ENCODE assay signal across 14 cellular contexts in the genomic region with DNA sequence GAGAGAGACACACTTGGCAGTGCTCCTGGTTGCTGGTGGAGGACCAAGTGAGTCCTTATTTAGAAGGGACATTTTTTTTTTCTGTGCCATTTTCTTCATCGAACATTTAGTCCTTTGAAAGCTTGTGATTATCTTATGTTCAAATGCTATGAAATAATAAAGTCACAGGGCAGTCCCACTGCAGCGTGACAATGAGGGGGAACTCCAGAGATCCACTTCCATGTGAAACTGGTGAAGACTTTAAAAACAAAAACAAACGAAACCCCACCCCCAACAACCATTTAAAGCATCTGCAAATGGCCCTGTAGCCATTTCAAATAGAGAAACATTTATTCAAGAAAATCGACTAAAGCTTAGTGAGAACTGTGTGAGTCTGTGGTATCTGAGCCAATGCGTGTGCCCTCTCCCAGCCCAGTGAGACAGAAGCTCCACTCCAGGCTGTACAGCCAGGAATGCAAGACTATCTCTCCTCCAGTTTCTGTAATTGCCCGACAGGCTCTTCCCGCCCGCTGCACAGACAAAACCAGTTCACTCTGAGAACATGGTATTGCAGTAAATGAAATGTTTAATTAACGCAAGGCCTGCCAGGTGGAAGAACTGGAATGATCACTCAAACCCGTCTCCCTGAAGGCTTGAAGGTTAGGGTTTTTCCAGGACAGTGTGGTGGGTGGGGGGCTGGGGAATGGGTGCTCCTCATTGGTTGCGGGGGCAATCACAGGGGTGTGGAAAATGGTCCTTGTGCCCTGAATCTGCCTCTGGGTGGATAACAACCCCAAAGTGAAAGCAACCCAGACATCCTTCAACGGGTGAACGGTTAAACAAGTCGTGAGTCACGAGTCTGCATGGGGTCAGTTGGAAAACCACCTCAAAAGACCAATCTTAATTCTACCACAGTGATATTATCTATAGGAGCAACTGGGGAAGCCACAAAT. TPM values are rescaled to one million over a fixed set of nuclear protein-coding genes. Genes with fewer than 3 reads are reported as not detected.
DNase-seq lines count a peak whose midpoint lies in the region; ATAC-seq, FAIRE-seq and TF ChIP-seq lines count a peak whose summit lies in the region.
"Had no signal": no experiment of that assay in that cellular context is flagged by ENCODE, and none has a peak within 500 bp of the region (broad histone marks: within the 10 kb centered on the region; RNA-seq: fewer than 3 reads in every experiment).

No MANE protein-coding gene starts in this region.

- TF ChIP-seq EP300 in upper lobe of left lung (IDR thresholded peaks at IDR 0.05) = no peak

- no peaks in the 10 kb centered on the region for H4K20me1 ChIP-seq in BLaER1 treated with 17β-estradiol and CSF1 and Interleukin-3, amounts not matched to agents 10 nM and 100 nM
- H4K20me1 ChIP-seq in astrocyte (ENCODE audit: insufficient read depth, low read length) = no peaks in the 10 kb centered on the region

- peak overlapping the region in 9 of 11 experiments; percentile 16 to 49 (median 29); a peak in 12 of 22 replicates for H3K27ac ChIP-seq in BLaER1 treated with 17β-estradiol and CSF1 and Interleukin-3, amounts not matched to agents 10 nM and 100 nM
- no peak overlapping the region for H3K27ac ChIP-seq in astrocyte (ENCODE audit: low read depth, low read length)
- H3K27ac ChIP-seq in left lung = no peak overlapping the region
- no peak overlapping the region for H3K27ac ChIP-seq in upper lobe of left lung
- H3K27ac ChIP-seq: VCaP had no signal

- H3K4me2 ChIP-seq in BLaER1 treated with 17β-estradiol and CSF1 and Interleukin-3, amounts not matched to agents 10 nM and 100 nM = peak overlapping the region; percentile 61 to 80 (median 66)
- peak overlapping the region; percentile 33 for H3K4me2 ChIP-seq in astrocyte (ENCODE audit: low read length)

- DNase-seq in HK-2 (ENCODE audit: unreplicated experiment) (peak; percentile 52), astrocyte (ENCODE audit: low read depth) (peak; percentile 31), left lung (no peak), NCI-H1930 (lab: John Stamatoyannopoulos, UW) (no peak), upper lobe of left lung (no peak), chondrocyte (ENCODE audit: low spot score) (no peak)
- DNase-seq: activated T-cell treated with anti-CD3 and anti-CD28 coated beads, Interleukin-2, amount 50 U/mL, for 72 hours; NCI-H2171; nucleus accumbens had no signal

- H3K9me3 Mint-ChIP-seq in astrocyte (ENCODE audit: unreplicated experiment) = peaks cover 12% of the 10 kb centered on the region
- H3K9me3 Mint-ChIP-seq in chondrocyte (ENCODE audit: low read depth) = no peaks in the 10 kb centered on the region

- intact Hi-C loops in left lung (cut with DNase I) = no loop called here

- peaks cover 9% of the 10 kb centered on the region for H3K4me1 Mint-ChIP-seq in astrocyte (ENCODE audit: low read depth, unreplicated experiment)
- peaks cover 5% of the 10 kb centered on the region for H3K4me1 Mint-ChIP-seq in chondrocyte (ENCODE audit: low read depth)

- H3K9ac ChIP-seq in BLaER1 treated with 17β-estradiol and CSF1 and Interleukin-3, amounts not matched to agents 10 nM and 100 nM = no peak overlapping the region
- no peak overlapping the region for H3K9ac ChIP-seq in astrocyte (ENCODE audit: low read length)

- peaks cover 27 to 47% (median 42%) of the 10 kb centered on the region in 10 experiments for H3K4me1 ChIP-seq in BLaER1 treated with 17β-estradiol and CSF1 and Interleukin-3, amounts not matched to agents 10 nM and 100 nM
- H3K4me1 ChIP-seq in astrocyte (ENCODE audit: insufficient read depth, low read length) = peaks cover 4% of the 10 kb centered on the region
- H3K4me1 ChIP-seq in left lung = no peaks in the 10 kb centered on the region
- no peaks in the 10 kb centered on the region for H3K4me1 ChIP-seq in upper lobe of left lung

- FAIRE-seq in astrocyte (lab: Jason Lieb, UNC) = no peak

- no peak overlapping the region for H3K4me3 ChIP-seq in BLaER1 treated with 17β-estradiol and CSF1 and Interleukin-3, amounts not matched to agents 10 nM and 100 nM
- H3K4me3 ChIP-seq in astrocyte (ENCODE audit: insufficient read depth, low read depth, low read length) = no peak overlapping the region
- no peak overlapping the region for H3K4me3 ChIP-seq in left lung
- H3K4me3 ChIP-seq in upper lobe of left lung = no peak overlapping the region

- no peak for TF ChIP-seq CTCF in astrocyte (IDR thresholded peaks at IDR 0.05; ENCODE audit: insufficient read depth, low read depth, low read length)
- TF ChIP-seq CTCF in left lung (IDR thresholded peaks at IDR 0.05) = no peak
- TF ChIP-seq CTCF in upper lobe of left lung (IDR thresholded peaks at IDR 0.05) = no peak
- no peak for TF ChIP-seq CTCF in chondrocyte (IDR thresholded peaks at IDR 0.05)

- whole genome bisulfite sequencing in upper lobe of left lung, 2 donors = 62 to 74% methylated on average over 15 of the region's 15 CpGs

- ATAC-seq in left lung = peak; percentile 24
- ATAC-seq in GM21367 (IDR thresholded peaks at IDR 0.05; ENCODE audit: unreplicated experiment) = no peak
- no peak for ATAC-seq in upper lobe of left lung (ENCODE audit: low FRiP score in 2 of 2)
- ATAC-seq: left lobe of liver had no signal

- H3K36me3 ChIP-seq in BLaER1 treated with 17β-estradiol and CSF1 and Interleukin-3, amounts not matched to agents 10 nM and 100 nM = no peaks in the 10 kb centered on the region
- H3K36me3 ChIP-seq in astrocyte (ENCODE audit: insufficient read depth, low read length) (no peaks in the 10 kb centered on the region), left lung (no peaks in the 10 kb centered on the region), upper lobe of left lung (no peaks in the 10 kb centered on the region)

- H3K27ac Mint-ChIP-seq in astrocyte (ENCODE audit: unreplicated experiment) = no peak overlapping the region
- no peak overlapping the region for H3K27ac Mint-ChIP-seq in chondrocyte (ENCODE audit: unreplicated experiment)
- H3K27ac Mint-ChIP-seq: activated T-cell treated with anti-CD3 and anti-CD28 coated beads, Interleukin-2, amount 50 U/mL, for 72 hours; CD4-positive, CD25-positive, alpha-beta regulatory T cell had no signal

- no peak for TF ChIP-seq POLR2A in upper lobe of left lung (IDR thresholded peaks at IDR 0.05)

- H3K27me3 Mint-ChIP-seq in astrocyte (ENCODE audit: low read depth, unreplicated experiment) = peaks cover 53% of the 10 kb centered on the region
- peaks cover 23% of the 10 kb centered on the region for H3K27me3 Mint-ChIP-seq in chondrocyte (ENCODE audit: low read depth)

- no peak overlapping the region for H3K4me3 Mint-ChIP-seq in astrocyte (ENCODE audit: unreplicated experiment)
- no peak overlapping the region for H3K4me3 Mint-ChIP-seq in chondrocyte (ENCODE audit: unreplicated experiment)
- H3K4me3 Mint-ChIP-seq: activated T-cell treated with anti-CD3 and anti-CD28 coated beads, Interleukin-2, amount 50 U/mL, for 72 hours; CD4-positive, CD25-positive, alpha-beta regulatory T cell had no signal

- H3K9me3 ChIP-seq in BLaER1 treated with 17β-estradiol and CSF1 and Interleukin-3, amounts not matched to agents 10 nM and 100 nM (replicated peaks in 1 of 11) = peaks cover 12 to 45% (median 37%) of the 10 kb centered on the region in 11 experiments
- no peaks in the 10 kb centered on the region for H3K9me3 ChIP-seq in astrocyte (ENCODE audit: insufficient read depth, low read depth, low read length)
- no peaks in the 10 kb centered on the region for H3K9me3 ChIP-seq in left lung
- H3K9me3 ChIP-seq in upper lobe of left lung = no peaks in the 10 kb centered on the region

- H3K27me3 ChIP-seq in BLaER1 treated with 17β-estradiol and CSF1 and Interleukin-3, amounts not matched to agents 10 nM and 100 nM = no peaks in the 10 kb centered on the region
- H3K27me3 ChIP-seq in astrocyte (ENCODE audit: insufficient read depth, low read length) (peaks cover 16% of the 10 kb centered on the region), left lung (peaks cover 4 to 44% of the 10 kb centered on the region in 2 donors), upper lobe of left lung (no peaks in the 10 kb centered on the region)

- peaks cover 4% of the 10 kb centered on the region for H3K36me3 Mint-ChIP-seq in astrocyte (ENCODE audit: low read depth, unreplicated experiment)
- peaks cover 2% of the 10 kb centered on the region for H3K36me3 Mint-ChIP-seq in chondrocyte (ENCODE audit: low read depth)
- H3K36me3 Mint-ChIP-seq: CD4-positive, CD25-positive, alpha-beta regulatory T cell had no signal

- H2AFZ ChIP-seq in astrocyte (ENCODE audit: low read depth, low read length) = no peak overlapping the region

- no peaks in the 10 kb centered on the region for H3K79me2 ChIP-seq in astrocyte (ENCODE audit: insufficient read depth, low read length)

RNA-seq across cellular contexts. Expression of a gene that starts 8.4 kb away (rescaled TPM):
- not detected in 2 replicates for total RNA-seq in astrocyte
- not detected for total RNA-seq in left lung
- total RNA-seq in upper lobe of left lung = not detected
- not detected in 3 replicates for total RNA-seq in chondrocyte
- total RNA-seq: activated T-cell treated with anti-CD3 and anti-CD28 coated beads, Interleukin-2, amount 50 U/mL, for 72 hours; CD4-positive, CD25-positive, alpha-beta regulatory T cell had no signal

RNA-seq across cellular contexts. Expression of a gene that starts 45.0 kb away (rescaled TPM):
- total RNA-seq in astrocyte = 2.0 and 5.1 TPM in 2 replicates
- 10 to 100 TPM in 1 of 2 donors, 1 to 10 TPM in 1; 3.4 to 16.5 TPM for total RNA-seq in left lung
- 10 to 100 TPM in 4 of 6 donors, 1 to 10 TPM in 2; 8.7 to 28.3 (median 14.2) TPM for total RNA-seq in upper lobe of left lung
- total RNA-seq in chondrocyte = 39.8 to 159 TPM (median 41.2 TPM) in 3 replicates

RNA-seq across cellular contexts. Expression of a gene that starts 58.3 kb away (rescaled TPM):
- 290 and 340 TPM in 2 replicates for total RNA-seq in astrocyte
- total RNA-seq in left lung = 1,000 to 10,000 TPM; 1,902 to 2,455 TPM
- 1,000 to 10,000 TPM in 5 of 6 donors, 100 to 1,000 TPM in 1; 993 to 3,355 (median 2,221) TPM for total RNA-seq in upper lobe of left lung
- 935 to 3,230 TPM (median 949 TPM) in 3 replicates for total RNA-seq in chondrocyte

Comparison
In these comparisons a context has a peak if more than half of its experiments do, and no peak if none do; other contexts are left out.
1. H3K27ac ChIP-seq: peak in BLaER1 treated with 17β-estradiol and CSF1 and Interleukin-3, amounts not matched to agents 10 nM and 100 nM (9 of 11); none in astrocyte (single experiment), left lung (0 of 2) and upper lobe of left lung (0 of 4).
2. DNase-seq: peak in HK-2 (single experiment) and astrocyte (single experiment); none in left lung (0 of 2), NCI-H1930 (0 of 2), upper lobe of left lung (0 of 2) and chondrocyte (single experiment).